ENCODE assay signal across 8 cellular contexts in genomic region chr16:27232061-27232841, GRCh38. TPM values are rescaled to one million over a fixed set of nuclear protein-coding genes. Genes with fewer than 3 reads are reported as not detected.
A peak's percentile ranks its signal among the peaks of the same experiment; 100 is the strongest.
DNase-seq lines count a peak whose midpoint lies in the region; ATAC-seq and TF ChIP-seq lines count a peak whose summit lies in the region.

No MANE protein-coding gene starts in this region.

- H3K4me3 ChIP-seq in psoas muscle: no peak overlapping the region

- intact Hi-C loops in activated CD8-positive, alpha-beta T cell treated with anti-CD3 and anti-CD28 coated beads for 36 hours (cut with micrococcal nuclease): no loop called here
- intact Hi-C loops in posterior vena cava (cut with DNase I) (loop anchor here (5.0 to 10.0 kb wide), 4 partner anchors 83 to 223 kb away; partner anchors contain the start of gene IL4R (in 1 of the 2)), psoas muscle (cut with DNase I) (loop anchor here (2.0 to 10.0 kb wide), 5 partner anchors 35 to 225 kb away; no protein-coding TSS in a partner anchor)

- no peaks in the 10 kb centered on the region for H3K9me3 ChIP-seq in psoas muscle

- H3K36me3 Mint-ChIP-seq in activated CD8-positive, alpha-beta T cell treated with anti-CD3 and anti-CD28 coated beads for 36 hours (ENCODE audit: low read depth): peaks cover 56% of the 10 kb centered on the region

- peaks cover 0 to 37% of the 10 kb centered on the region in 2 donors for H3K36me3 ChIP-seq in psoas muscle (ENCODE audit: insufficient read depth in 1 of 2, low read depth in 1 of 2)

- POLR2A ChIA-PET in activated CD8-positive, alpha-beta T cell treated with anti-CD3 and anti-CD28 coated beads for 36 hours (lab: Charles Lee): interaction anchor here (0.6 to 9.4 kb wide), 11 partner anchors 10 to 218 kb away, joined by 3 to 134 read pairs (median 4); partner anchors contain the start of genes KDM8 and NSMCE1

- peaks cover 78% of the 10 kb centered on the region for H3K4me1 Mint-ChIP-seq in activated CD8-positive, alpha-beta T cell treated with anti-CD3 and anti-CD28 coated beads for 36 hours (ENCODE audit: low read depth)

- peak overlapping the region; percentile 98 for H3K27ac Mint-ChIP-seq in activated CD8-positive, alpha-beta T cell treated with anti-CD3 and anti-CD28 coated beads for 36 hours

- TF ChIP-seq CTCF in activated CD8-positive, alpha-beta T cell treated with anti-CD3 and anti-CD28 coated beads for 36 hours (IDR thresholded peaks at IDR 0.05): no peak
- TF ChIP-seq CTCF in psoas muscle (IDR thresholded peaks at IDR 0.05): no peak

- H3K27ac ChIP-seq in psoas muscle: no peak overlapping the region

- no peaks in the 10 kb centered on the region for H3K27me3 ChIP-seq in psoas muscle (ENCODE audit: insufficient read depth in 3 of 3, low read length in 2 of 3)

- no peak for TF ChIP-seq POLR2A in GM18505 (IDR thresholded peaks at IDR 0.05; ENCODE audit: borderline replicate concordance, extremely low read depth, insufficient read depth, insufficient read length)

- 75 to 84% (median 80%) methylated on average over 24 of the region's 24 CpGs for WGBS in psoas muscle, 3 donors

- DNase-seq in activated CD8-positive, alpha-beta T cell treated with anti-CD3 and anti-CD28 coated beads for 36 hours: peak; percentile 76
- DNase-seq in posterior vena cava (ENCODE audit: low spot score) (peak; percentile 89), psoas muscle (no peak), AG20443 (ENCODE audit: low spot score) (no peak), foreskin melanocyte (no peak)
- no peak for DNase-seq in central memory CD4-positive, alpha-beta T cell

- CTCF ChIA-PET in activated CD8-positive, alpha-beta T cell treated with anti-CD3 and anti-CD28 coated beads for 36 hours (lab: Charles Lee): interaction anchor here (0.8 to 13.1 kb wide), 9 partner anchors 21 to 228 kb away, joined by 3 to 203 read pairs (median 22); partner anchors contain the start of gene NSMCE1

- no peaks in the 10 kb centered on the region for H3K27me3 Mint-ChIP-seq in activated CD8-positive, alpha-beta T cell treated with anti-CD3 and anti-CD28 coated beads for 36 hours

- H3K4me3 Mint-ChIP-seq in activated CD8-positive, alpha-beta T cell treated with anti-CD3 and anti-CD28 coated beads for 36 hours: peak overlapping the region; percentile 72

- peak; percentile 48 for ATAC-seq in GM18505 (IDR thresholded peaks at IDR 0.05; ENCODE audit: unreplicated experiment)
- peak; percentile 58 for ATAC-seq in HG03025 (IDR thresholded peaks at IDR 0.05; ENCODE audit: low FRiP score, unreplicated experiment)
- peak; percentile 7 for ATAC-seq in activated CD8-positive, alpha-beta T cell treated with anti-CD3 and anti-CD28 coated beads for 36 hours
- no peak for ATAC-seq in psoas muscle

- H3K4me1 ChIP-seq in psoas muscle: peaks cover 24% of the 10 kb centered on the region

- no peaks in the 10 kb centered on the region for H3K9me3 Mint-ChIP-seq in activated CD8-positive, alpha-beta T cell treated with anti-CD3 and anti-CD28 coated beads for 36 hours

RNA-seq across cellular contexts. Expression of gene KDM8, which starts 28.9 kb away (rescaled TPM):
- 10 to 100 TPM; 10.9 to 12.7 TPM for total RNA-seq in activated CD8-positive, alpha-beta T cell treated with anti-CD3 and anti-CD28 coated beads for 36 hours
- total RNA-seq in posterior vena cava (1 to 10 TPM; 4.4 to 4.6 TPM), psoas muscle (1 to 10 TPM; 2.2 to 7.8 (median 4.6) TPM)
- polyA plus RNA-seq in psoas muscle: 1 to 10 TPM; 2.4 to 3.5 (median 3.0) TPM

RNA-seq across cellular contexts. Expression of gene NSMCE1, which starts 36.3 kb away (rescaled TPM):
- 100 to 1,000 TPM; 150 to 156 TPM for total RNA-seq in activated CD8-positive, alpha-beta T cell treated with anti-CD3 and anti-CD28 coated beads for 36 hours
- 10 to 100 TPM; 45.3 to 52.0 TPM for total RNA-seq in posterior vena cava
- 10 to 100 TPM; 18.9 to 51.8 (median 28.8) TPM for total RNA-seq in psoas muscle
- 10 to 100 TPM; 26.0 to 31.7 (median 28.4) TPM for polyA plus RNA-seq in psoas muscle

Comparison
In these comparisons a context has a peak if more than half of its experiments do, and no peak if none do; other contexts are left out.
1. ATAC-seq: peak in GM18505 (single experiment), HG03025 (single experiment) and activated CD8-positive, alpha-beta T cell treated with anti-CD3 and anti-CD28 coated beads for 36 hours (single experiment); none in psoas muscle (0 of 4).
2. DNase-seq: peak in activated CD8-positive, alpha-beta T cell treated with anti-CD3 and anti-CD28 coated beads for 36 hours (single experiment) and posterior vena cava (single experiment); none in psoas muscle (0 of 2), AG20443 (single experiment), central memory CD4-positive, alpha-beta T cell (single experiment) and foreskin melanocyte (single experiment).